Comparison of ENCODE assay signal across 8 cellular contexts in genomic region chr2:186503827-186504606, GRCh38. TPM values are rescaled to one million over a fixed set of nuclear protein-coding genes. Genes with fewer than 3 reads are reported as not detected.
DNase-seq lines count a peak whose midpoint lies in the region; ATAC-seq and TF ChIP-seq lines count a peak whose summit lies in the region.

No MANE protein-coding gene starts in this region.

- H3K4me3 Mint-ChIP-seq in naive thymus-derived CD4-positive, alpha-beta T cell: no peak overlapping the region

- CTCF ChIA-PET in naive thymus-derived CD4-positive, alpha-beta T cell (lab: Charles Lee): interaction anchor here (0.6 to 4.9 kb wide), 7 partner anchors 14 to 138 kb away, joined by 3 to 67 read pairs (median 3); partner anchors contain the start of gene ITGAV

- no peaks in the 10 kb centered on the region for H3K27me3 Mint-ChIP-seq in naive thymus-derived CD4-positive, alpha-beta T cell

- H3K27me3 ChIP-seq in cardiac muscle cell: no peaks in the 10 kb centered on the region
- no peaks in the 10 kb centered on the region for H3K27me3 ChIP-seq in right cardiac atrium (ENCODE audit: control insufficient read depth, insufficient read depth)
- H3K27me3 ChIP-seq in naive thymus-derived CD4-positive, alpha-beta T cell (ENCODE audit: control insufficient read depth in 2 of 2, insufficient read depth in 2 of 2, low read length in 2 of 2): no peaks in the 10 kb centered on the region

- H3K4me3 ChIP-seq in cardiac muscle cell (no peak overlapping the region), right cardiac atrium (ENCODE audit: low read length) (no peak overlapping the region), coronary artery (no peak overlapping the region)
- H3K4me3 ChIP-seq in naive thymus-derived CD4-positive, alpha-beta T cell (ENCODE audit: low read length): no peak overlapping the region

- peak overlapping the region in 5 of 9 donors; percentile 4 to 88 (median 53) for H3K27ac Mint-ChIP-seq in naive thymus-derived CD4-positive, alpha-beta T cell

- POLR2A ChIA-PET in naive thymus-derived CD4-positive, alpha-beta T cell (lab: Charles Lee): interaction anchor here (0.5 kb wide), 1 partner anchor 66 kb away, joined by 6 read pairs; no protein-coding TSS in a partner anchor

- peak; percentile 33 to 58 for DNase-seq in cardiac muscle cell (ENCODE audit: low read depth in 1 of 2, low spot score in 1 of 2)
- DNase-seq in right cardiac atrium: no peak
- peak; percentile 21 for DNase-seq in NCI-H82 treated with DMSO at 0.1 percent for 48 hours (lab: John Stamatoyannopoulos, UW; ENCODE audit: unreplicated experiment)
- no peak for DNase-seq in coronary artery (ENCODE audit: low spot score)
- peak in 5 of 9 donors; percentile 17 to 24 (median 18) for DNase-seq in naive thymus-derived CD4-positive, alpha-beta T cell
- no peak for DNase-seq in substantia nigra (lab: John Stamatoyannopoulos, UW)

- WGBS in right cardiac atrium: 63% methylated on average over 5 of the region's 5 CpGs

- peaks cover 10 to 50% (median 31%) of the 10 kb centered on the region in 5 donors for H3K36me3 Mint-ChIP-seq in naive thymus-derived CD4-positive, alpha-beta T cell

- peak overlapping the region; percentile 35 for H3K27ac ChIP-seq in cardiac muscle cell
- H3K27ac ChIP-seq in right cardiac atrium (ENCODE audit: low read length): no peak overlapping the region
- no peak overlapping the region for H3K27ac ChIP-seq in coronary artery
- H3K27ac ChIP-seq in naive thymus-derived CD4-positive, alpha-beta T cell (ENCODE audit: low read depth, low read length): no peak overlapping the region
- no peak overlapping the region for H3K27ac ChIP-seq in substantia nigra (ENCODE audit: low read depth, low read length, poor library complexity, severe bottlenecking)

- intact Hi-C loops in right cardiac atrium (cut with DNase I): loop anchor here (2.0 to 5.0 kb wide), 2 partner anchors 137 to 138 kb away; no protein-coding TSS in a partner anchor
- intact Hi-C loops in naive thymus-derived CD4-positive, alpha-beta T cell (cut with micrococcal nuclease): loop anchor here (1.0 to 2.0 kb wide), 4 partner anchors 17 to 137 kb away; partner anchors contain the start of gene ZC3H15 (in 2 of the 2)

- H3K36me3 ChIP-seq in cardiac muscle cell: peaks cover 72% of the 10 kb centered on the region
- peaks cover 11 to 61% (median 40%) of the 10 kb centered on the region in 3 experiments for H3K36me3 ChIP-seq in naive thymus-derived CD4-positive, alpha-beta T cell (ENCODE audit: control insufficient read depth in 2 of 3, insufficient read depth in 3 of 3, low read length in 3 of 3)

- peak; percentile 44 for TF ChIP-seq CTCF in cardiac muscle cell (IDR thresholded peaks at IDR 0.05; ENCODE audit: low read depth, low read length)
- peak; percentile 34 for TF ChIP-seq CTCF in coronary artery (IDR thresholded peaks at IDR 0.05)

- H3K9me3 Mint-ChIP-seq in naive thymus-derived CD4-positive, alpha-beta T cell: no peaks in the 10 kb centered on the region

- no peaks in the 10 kb centered on the region for H3K4me1 ChIP-seq in cardiac muscle cell (ENCODE audit: low read depth)
- no peaks in the 10 kb centered on the region for H3K4me1 ChIP-seq in right cardiac atrium (ENCODE audit: control insufficient read depth, insufficient read depth, low read length)
- no peaks in the 10 kb centered on the region for H3K4me1 ChIP-seq in naive thymus-derived CD4-positive, alpha-beta T cell (ENCODE audit: control insufficient read depth in 2 of 2, insufficient read depth in 2 of 2, low read length in 2 of 2)

- H3K9me3 ChIP-seq in cardiac muscle cell (ENCODE audit: low read depth) (no peaks in the 10 kb centered on the region), right cardiac atrium (ENCODE audit: control insufficient read depth, low read length) (no peaks in the 10 kb centered on the region)
- H3K9me3 ChIP-seq in naive thymus-derived CD4-positive, alpha-beta T cell (ENCODE audit: control insufficient read depth in 2 of 3, low read length in 3 of 3): no peaks in the 10 kb centered on the region

- ATAC-seq in right cardiac atrium (no peak), HG02981 (IDR thresholded peaks at IDR 0.05; ENCODE audit: unreplicated experiment) (peak; percentile 63), HG02610 (IDR thresholded peaks at IDR 0.05; ENCODE audit: unreplicated experiment) (no peak)
- peak; percentile 56 for ATAC-seq in naive thymus-derived CD4-positive, alpha-beta T cell

- H3K4me1 Mint-ChIP-seq in naive thymus-derived CD4-positive, alpha-beta T cell: peaks cover 7 to 30% (median 16%) of the 10 kb centered on the region in 7 donors

RNA-seq across cellular contexts. Expression of gene ZC3H15, which starts 18.0 kb away (rescaled TPM):
- total RNA-seq in cardiac muscle cell: 30.2 and 50.8 TPM in 2 replicates
- polyA plus RNA-seq in cardiac muscle cell: 72.4 and 92.2 TPM in 2 replicates
- 10 to 100 TPM; 36.3 to 40.5 (median 38.4) TPM for total RNA-seq in right cardiac atrium
- 40.6 TPM for polyA plus RNA-seq in right cardiac atrium
- 10 to 100 TPM; 53.4 to 87.4 (median 64.6) TPM for total RNA-seq in naive thymus-derived CD4-positive, alpha-beta T cell
- polyA plus RNA-seq in naive thymus-derived CD4-positive, alpha-beta T cell: 10 to 100 TPM; 66.8 to 74.5 TPM

Comparison
In these comparisons a context has a peak if more than half of its experiments do, and no peak if none do; other contexts are left out.
1. DNase-seq: peak in cardiac muscle cell (2 of 2), NCI-H82 treated with DMSO at 0.1 percent for 48 hours (single experiment) and naive thymus-derived CD4-positive, alpha-beta T cell (5 of 9); none in right cardiac atrium (0 of 3), coronary artery (single experiment) and substantia nigra (0 of 49).
2. ATAC-seq: peak in HG02981 (single experiment) and naive thymus-derived CD4-positive, alpha-beta T cell (single experiment); none in right cardiac atrium (0 of 2) and HG02610 (single experiment).